ENCODE assay signal across 1 cellular context in genomic region chr18:57780318-57781127, GRCh38.
TF ChIP-seq lines count a peak whose summit lies in the region.

No MANE protein-coding gene starts in this region.

TF ChIP-seq in endothelial cell of umbilical vein, 7 proteins besides CTCF, POLR2A, EP300 and RAD21 (continued from another document):
- TF ChIP-seq GATA2 (IDR thresholded peaks at IDR 0.05; ENCODE audit: insufficient read depth, insufficient read length, low read depth, low read length) (peak; percentile 74), EZH2 (IDR thresholded peaks at IDR 0.05; ENCODE audit: borderline replicate concordance, low read depth, low read length, severe bottlenecking) (no peak), POLR2AphosphoS5 (IDR thresholded peaks at IDR 0.05; ENCODE audit: insufficient read depth, low read depth, low read length) (peak; percentile 77), FOS (IDR thresholded peaks at IDR 0.05; ENCODE audit: borderline replicate concordance, insufficient read depth, low read length) (peak; percentile 88), JUN (IDR thresholded peaks at IDR 0.05; ENCODE audit: borderline replicate concordance, insufficient read depth, insufficient read length, low read depth) (peak; percentile 88)
